8 cellular contexts compared by ENCODE assay signal in genomic region chr7:140062118-140062527, GRCh38. TPM values are rescaled to one million over a fixed set of nuclear protein-coding genes. Genes with fewer than 3 reads are reported as not detected.
DNase-seq lines count a peak whose midpoint lies in the region; ATAC-seq, FAIRE-seq and TF ChIP-seq lines count a peak whose summit lies in the region.

No MANE protein-coding gene starts in this region.

- peaks cover 35% of the 10 kb centered on the region for H3K79me2 ChIP-seq in keratinocyte (ENCODE audit: control insufficient read depth, insufficient read depth, low read length)

- H4K20me1 ChIP-seq in keratinocyte (ENCODE audit: control insufficient read depth, extremely low read depth, insufficient read depth, low read length) = peaks cover 4% of the 10 kb centered on the region

- peak overlapping the region; percentile 87 for H3K9ac ChIP-seq in keratinocyte (ENCODE audit: control insufficient read depth, extremely low read depth, insufficient read depth, low read length)

- TF ChIP-seq CTCF in keratinocyte (optimal IDR thresholded peaks at IDR 0.05 in 1 of 3, IDR thresholded peaks at IDR 0.05 in 1 of 3, conservative IDR thresholded peaks at IDR 0.05 in 1 of 3; ENCODE audit: extremely low read depth in 1 of 3, insufficient read depth in 2 of 3, low read length in 3 of 3) = no peak

- 4 to 7% (median 5%) methylated on average over 31 to 32 of the region's 32 CpGs for WGBS in adipose tissue, 3 donors

- no peaks in the 10 kb centered on the region for H3K27me3 ChIP-seq in keratinocyte (ENCODE audit: control insufficient read depth, extremely low read depth, insufficient read depth, low read length)

- no peak for FAIRE-seq in keratinocyte (lab: Jason Lieb, UNC)

- no peaks in the 10 kb centered on the region for H3K9me1 ChIP-seq in keratinocyte (ENCODE audit: control insufficient read depth, extremely low read depth, insufficient read depth, low read length)

- peak overlapping the region; percentile 70 for H2AFZ ChIP-seq in keratinocyte (ENCODE audit: control insufficient read depth, low read length)

- peaks cover 0 to 4% of the 10 kb centered on the region in 2 experiments for H3K36me3 ChIP-seq in keratinocyte (ENCODE audit: control insufficient read depth in 2 of 2, extremely low read depth in 1 of 2, insufficient read depth in 2 of 2, low read length in 2 of 2)

- peak overlapping the region; percentile 85 for H3K4me2 ChIP-seq in keratinocyte (ENCODE audit: control insufficient read depth, extremely low read depth, insufficient read depth, low read depth, low read length)

- DNase-seq in RKO (ENCODE audit: low spot score) (peak; percentile 37), keratinocyte (ENCODE audit: low read depth, low spot score) (no peak), midbrain (lab: John Stamatoyannopoulos, UW) (no peak), pons (ENCODE audit: low spot score) (no peak)
- peak; percentile 21 to 35 (median 29) for DNase-seq in stimulated activated CD4-positive, alpha-beta T cell treated with anti-CD3 and anti-CD28 coated beads, TNF-alpha, amount 100 ng/mL, for 1 hour (ENCODE audit: low read depth in 3 of 3, low spot score in 1 of 3)

- ATAC-seq in GM18867 (IDR thresholded peaks at IDR 0.05; ENCODE audit: unreplicated experiment) (peak; percentile 32), HG02943 (IDR thresholded peaks at IDR 0.05; ENCODE audit: low read depth, unreplicated experiment) (peak; percentile 47)

- dilution Hi-C loops in keratinocyte (cut with MboI; ENCODE audit: extremely low pct_ligation_motif_present, low sequenced_read_pairs) = no loop called here

- peak overlapping the region; percentile 70 to 86 (median 71) for H3K4me3 ChIP-seq in keratinocyte (ENCODE audit: control insufficient read depth in 2 of 3, extremely low read depth in 1 of 3, insufficient read depth in 2 of 3, low read depth in 1 of 3, low read length in 3 of 3)

- peaks cover 34% of the 10 kb centered on the region for H3K4me1 ChIP-seq in keratinocyte (ENCODE audit: control insufficient read depth, extremely low read depth, insufficient read depth, low read length)

- H3K9me3 ChIP-seq in keratinocyte (ENCODE audit: control insufficient read depth, low read depth, low read length) = no peaks in the 10 kb centered on the region

- H3K27ac ChIP-seq in adipose tissue (ENCODE audit: low read depth, low read length) (peak overlapping the region; percentile 55), keratinocyte (ENCODE audit: control insufficient read depth, insufficient read depth, low read length) (peak overlapping the region; percentile 82)

RNA-seq across cellular contexts. Expression of gene PARP12, which starts 0.6 kb away (rescaled TPM):
- 10 to 100 TPM; 11.3 to 24.3 (median 17.7) TPM for polyA plus RNA-seq in adipose tissue
- polyA plus RNA-seq in keratinocyte = 66.0 to 73.3 TPM (median 70.5 TPM) in 3 replicates
- 12.2 TPM for polyA plus RNA-seq in keratinocyte (2011; ENCODE audit: low read depth)
- 46.7 and 47.7 TPM in 2 replicates for polyA plus RNA-seq in keratinocyte (2011; cell fraction: cytosol; rRNA removed)
- 108 TPM in 2 replicates for polyA plus RNA-seq in keratinocyte (2011; cell fraction: nucleus; rRNA removed)
- 12.4 and 37.3 TPM in 2 replicates for polyA plus RNA-seq in keratinocyte (2012; ENCODE audit: low replicate concordance)
- polyA minus RNA-seq in keratinocyte = 66.0 to 84.1 TPM (median 83.5 TPM) in 3 replicates
- polyA minus RNA-seq in keratinocyte (2011; cell fraction: cytosol; rRNA and poly(A)+ RNA removed) = 52.9 TPM
- polyA minus RNA-seq in keratinocyte (2011; cell fraction: nucleus; rRNA and poly(A)+ RNA removed) = 45.1 and 57.9 TPM in 2 replicates

Comparison
In these comparisons a context has a peak if more than half of its experiments do, and no peak if none do; other contexts are left out.
1. DNase-seq: peak in RKO (single experiment) and stimulated activated CD4-positive, alpha-beta T cell treated with anti-CD3 and anti-CD28 coated beads, TNF-alpha, amount 100 ng/mL, for 1 hour (3 of 3); none in keratinocyte (single experiment), midbrain (single experiment) and pons (single experiment).